Comparison of ENCODE assay signal across 8 cellular contexts in genomic region chr17:45228985-45229517, GRCh38.
A peak's percentile ranks its signal among the peaks of the same experiment; 100 is the strongest.
DNase-seq lines count a peak whose midpoint lies in the region; ATAC-seq and TF ChIP-seq lines count a peak whose summit lies in the region.

No MANE protein-coding gene starts in this region.

- DNase-seq in T1000 (lab: John Stamatoyannopoulos, UW): peak; percentile 89
- DNase-seq in anterior cingulate cortex (lab: John Stamatoyannopoulos, UW): peak in 37 of 58 donors; percentile 18 to 65 (median 39)
- peak; percentile 93 for DNase-seq in iris pigment epithelial cell (ENCODE audit: low read depth)
- peak; percentile 67 for DNase-seq in stimulated activated CD4-positive, alpha-beta T cell treated with anti-CD3 and anti-CD28 coated beads, Interleukin-2, amount 100 ng/mL, for 4 hours (ENCODE audit: low read depth)
- no peak for DNase-seq in NCI-H1417 (lab: John Stamatoyannopoulos, UW)
- DNase-seq in HEK293T (ENCODE audit: extremely low spot score): no peak

- CTCF ChIA-PET in HEK293T (lab: Yijun Ruan, JAX): interaction anchor here (0.5 to 5.0 kb wide), 4 partner anchors 10 to 145 kb away, joined by 3 to 30 read pairs (median 4); partner anchors contain the start of gene ACBD4

- peak; percentile 38 for ATAC-seq in GM18868 (IDR thresholded peaks at IDR 0.05; ENCODE audit: unreplicated experiment)
- ATAC-seq in HG03520 (IDR thresholded peaks at IDR 0.05; ENCODE audit: unreplicated experiment): peak; percentile 30

- POLR2A ChIA-PET in HEK293T (lab: Yijun Ruan, JAX): interaction anchor here (1.3 to 2.7 kb wide), 3 partner anchors 10 to 80 kb away, joined by 4 to 9 read pairs (median 7); partner anchors contain the start of gene HEXIM1

TF ChIP-seq in HEK293T, 16 proteins besides CTCF, POLR2A, EP300 and RAD21:
- TF ChIP-seq ARNT (IDR thresholded peaks at IDR 0.05): no peak
- TF ChIP-seq PKNOX1 (IDR thresholded peaks at IDR 0.05): no peak
- no peak for TF ChIP-seq HDGF (IDR thresholded peaks at IDR 0.05; ENCODE audit: borderline replicate concordance)
- TF ChIP-seq BHLHE40 (IDR thresholded peaks at IDR 0.05; ENCODE audit: borderline replicate concordance): no peak
- TF ChIP-seq FOXM1 (IDR thresholded peaks at IDR 0.05; ENCODE audit: borderline replicate concordance): no peak
- no peak for TF ChIP-seq TARDBP (IDR thresholded peaks at IDR 0.05)

Comparison
In these comparisons a context has a peak if more than half of its experiments do, and no peak if none do; other contexts are left out.
1. DNase-seq: peak in T1000 (single experiment), anterior cingulate cortex (37 of 58), iris pigment epithelial cell (single experiment) and stimulated activated CD4-positive, alpha-beta T cell treated with anti-CD3 and anti-CD28 coated beads, Interleukin-2, amount 100 ng/mL, for 4 hours (single experiment); none in NCI-H1417 (0 of 3) and HEK293T (single experiment).